Comparison of ENCODE assay signal across 8 cellular contexts in genomic region chr2:151289972-151290335, GRCh38. TPM values are rescaled to one million over a fixed set of nuclear protein-coding genes. Genes with fewer than 3 reads are reported as not detected.
A peak's percentile ranks its signal among the peaks of the same experiment; 100 is the strongest.
DNase-seq lines count a peak whose midpoint lies in the region; ATAC-seq and TF ChIP-seq lines count a peak whose summit lies in the region.

No MANE protein-coding gene starts in this region.

- H3K79me2 ChIP-seq in PC-9 (ENCODE audit: low read depth) = peaks cover 7% of the 10 kb centered on the region; the same call in 1 of the 2 replicates

- H3K4me3 ChIP-seq in PC-9 (peak overlapping the region; percentile 69), choroid plexus epithelial cell (ENCODE audit: low read depth, low read length) (peak overlapping the region; percentile 78), lung (peak overlapping the region; percentile 34)

- no peaks in the 10 kb centered on the region for H3K9me2 ChIP-seq in PC-9 (ENCODE audit: insufficient read depth)

- peaks cover 16% of the 10 kb centered on the region for H3F3A ChIP-seq in PC-9 (ENCODE audit: insufficient read depth, low read depth)

- H3K4me2 ChIP-seq in PC-9 = peak overlapping the region; percentile 79

- ATAC-seq in HG02798 (IDR thresholded peaks at IDR 0.05; ENCODE audit: poor library complexity, unreplicated experiment) (peak; percentile 20), lung (ENCODE audit: insufficient read depth, low FRiP score) (peak; percentile 9)

- H3K4me1 ChIP-seq in PC-9 (replicated peaks; ENCODE audit: insufficient read depth) (peaks cover 19% of the 10 kb centered on the region), lung (ENCODE audit: control insufficient read depth in 2 of 2, insufficient read depth in 2 of 2, low read length in 2 of 2) (peaks cover 5 to 9% of the 10 kb centered on the region in 2 donors)

- H4K20me1 ChIP-seq in PC-9 (ENCODE audit: insufficient read depth) = no peaks in the 10 kb centered on the region

- POLR2A ChIA-PET in PC-9 (lab: Charles Lee; ENCODE audit: unreplicated experiment) = no interaction called here

- intact Hi-C loops in PC-9 (cut with micrococcal nuclease; ENCODE audit: unreplicated experiment) = loop anchor here (1.0 kb wide), 1 partner anchor 119 kb away; the partner anchor contains the start of gene RIF1

- 0% methylated on average over 6 of the region's 6 CpGs for WGBS in lung, 2 donors

- CTCF ChIA-PET in PC-9 (lab: Charles Lee) = no interaction called here

- H2AFZ ChIP-seq in PC-9 = peak overlapping the region; percentile 95

- TF ChIP-seq CTCF in PC-9 (conservative IDR thresholded peaks at IDR 0.05) (no peak), choroid plexus epithelial cell (conservative IDR thresholded peaks at IDR 0.05; ENCODE audit: low read depth, low read length) (no peak), lung (IDR thresholded peaks at IDR 0.05; ENCODE audit: control extremely low read depth, extremely low read depth) (no peak)

- H3K27me3 ChIP-seq in PC-9 (ENCODE audit: insufficient read depth, low read depth) (no peaks in the 10 kb centered on the region), lung (ENCODE audit: control insufficient read depth, insufficient read depth) (no peaks in the 10 kb centered on the region)

- H3K36me3 ChIP-seq in PC-9 (ENCODE audit: low read depth) (no peaks in the 10 kb centered on the region), lung (ENCODE audit: control insufficient read depth in 2 of 2, insufficient read depth in 2 of 2, low read length in 2 of 2) (no peaks in the 10 kb centered on the region)

- BruUV-seq in PC-9 (replicated peaks; lab: Mats Ljungman, UMichigan) = TSS peak; percentile 76

- DNase-seq in activated naive CD4-positive, alpha-beta T cell treated with Interleukin-2 at 50 U/mL for 16 hours = peak; percentile 30
- DNase-seq in activated naive CD4-positive, alpha-beta T cell treated with anti-CD3 and anti-CD28 coated beads, Interleukin-2, amount 50 U/mL, for 16 hours = no peak
- DNase-seq in PC-9 = peak; percentile 25 to 87
- no peak for DNase-seq in choroid plexus epithelial cell (ENCODE audit: low read depth)
- DNase-seq in lung (ENCODE audit: low spot score) = peak; percentile 38
- no peak for DNase-seq in activated gamma-delta T cell treated with Interleukin-2 at 50 U/mL for 16 hours

- H3K27ac ChIP-seq in PC-9 (peak overlapping the region; percentile 94), lung (ENCODE audit: low read depth in 1 of 2, low read length in 1 of 2) (peak overlapping the region; percentile 92 to 93), temporal lobe (ENCODE audit: low read depth, low read length) (peak overlapping the region; percentile 60)

- H3K9me3 ChIP-seq in PC-9 (ENCODE audit: insufficient read depth, low read depth) (no peaks in the 10 kb centered on the region), lung (ENCODE audit: control insufficient read depth in 2 of 2, insufficient read depth in 1 of 2, low read length in 1 of 2) (no peaks in the 10 kb centered on the region)

RNA-seq across cellular contexts. Expression of gene NMI, which starts 0.5 kb away (rescaled TPM):
- total RNA-seq in PC-9 (2021) (24.6 and 32.7 TPM in 2 replicates), lung (10 to 100 TPM; 19.2 to 25.4 TPM), temporal lobe (1.7 TPM)
- polyA plus RNA-seq in lung = 10 to 100 TPM; 16.7 to 38.0 TPM

RNA-seq across cellular contexts. Expression of gene RBM43, which starts 28.3 kb away (rescaled TPM):
- 4.8 and 5.3 TPM in 2 replicates for total RNA-seq in PC-9 (2021)
- 10 to 100 TPM in 1 of 2 donors, 1 to 10 TPM in 1; 7.9 to 17.8 TPM for total RNA-seq in lung
- polyA plus RNA-seq in lung = 1 to 10 TPM; 3.0 to 3.6 TPM
- 3.9 TPM for total RNA-seq in temporal lobe

Comparison
In these comparisons a context has a peak if more than half of its experiments do, and no peak if none do; other contexts are left out.
1. DNase-seq: peak in activated naive CD4-positive, alpha-beta T cell treated with Interleukin-2 at 50 U/mL for 16 hours (single experiment), PC-9 (2 of 2) and lung (single experiment); none in activated naive CD4-positive, alpha-beta T cell treated with anti-CD3 and anti-CD28 coated beads, Interleukin-2, amount 50 U/mL, for 16 hours (single experiment), choroid plexus epithelial cell (single experiment) and activated gamma-delta T cell treated with Interleukin-2 at 50 U/mL for 16 hours (single experiment).
2. Peak in every context shown above with its lines, with median percentiles within 50 percentile points of each other: H3K27ac ChIP-seq and H3K4me3 ChIP-seq.